In genomic region chr6:39815356-39815755, GRCh38 we compare ENCODE assay signal across 22 cellular contexts. TPM values are rescaled to one million over a fixed set of nuclear protein-coding genes. Genes with fewer than 3 reads are reported as not detected.
"Had no signal": no experiment of that assay in that cellular context is flagged by ENCODE, and none has a peak within 500 bp of the region (broad histone marks: within the 10 kb centered on the region; RNA-seq: fewer than 3 reads in every experiment).

No MANE protein-coding gene starts in this region.

- DNase-seq: cortex of kidney; effector memory CD4-positive, alpha-beta T cell; foreskin fibroblast; immature natural killer cell; left cardiac atrium; left ventricle myocardium inferior; lower lobe of right lung; nucleus accumbens; ovary; right cardiac atrium; stimulated activated CD4-positive, alpha-beta T cell treated with anti-CD3 and anti-CD28 coated beads, Interleukin-2, amount 100 ng/mL, for 48 hours; stimulated activated naive CD8-positive, alpha-beta T cell treated with anti-CD3 and anti-CD28 coated beads, Interleukin-15, Interleukin-2, amounts not matched to agents 100 U/mL and 50 U/mL, for 24 hours; trophoblast cell had no signal

- H3K36me3 ChIP-seq: left ventricle myocardium inferior, lower lobe of right lung, neural progenitor cell, ovary had no signal

- H3K4me1 ChIP-seq: neural progenitor cell had no signal

- H3K4me2 ChIP-seq: neural progenitor cell, smooth muscle cell had no signal

- H3K4me1 Mint-ChIP-seq: immature natural killer cell had no signal

- FAIRE-seq: endometrium, keratinocyte, urothelium cell line had no signal

- H3K4me3 Mint-ChIP-seq: immature natural killer cell; memory B cell; mesothelial cell of epicardium; natural killer cell treated with Interleukin-12 subunit alpha and Interleukin-12 subunit beta and Interleukin-15 and Interleukin-18, amount 100 ng/mL, for 72 hours; neural progenitor cell had no signal

- H3K27ac Mint-ChIP-seq: immature natural killer cell; memory B cell; mesothelial cell of epicardium; natural killer cell treated with Interleukin-12 subunit alpha and Interleukin-12 subunit beta and Interleukin-15 and Interleukin-18, amount 100 ng/mL, for 72 hours; neural progenitor cell had no signal

- H3K36me3 Mint-ChIP-seq: immature natural killer cell; memory B cell; mesothelial cell of epicardium; natural killer cell treated with Interleukin-12 subunit alpha and Interleukin-12 subunit beta and Interleukin-15 and Interleukin-18, amount 100 ng/mL, for 72 hours; neural progenitor cell had no signal

- H3K9me3 Mint-ChIP-seq: immature natural killer cell; memory B cell; mesothelial cell of epicardium; natural killer cell treated with Interleukin-12 subunit alpha and Interleukin-12 subunit beta and Interleukin-15 and Interleukin-18, amount 100 ng/mL, for 72 hours; neural progenitor cell had no signal

- H2AFZ ChIP-seq: neural progenitor cell had no signal

- H3K9me3 ChIP-seq: left ventricle myocardium inferior, lower lobe of right lung, ovary had no signal

- H3K9ac ChIP-seq: neural progenitor cell had no signal

- H3K27me3 ChIP-seq: neural progenitor cell, ovary had no signal

- ATAC-seq: esophagus mucosa; left cardiac atrium; lower lobe of right lung; natural killer cell treated with Interleukin-12 subunit alpha and Interleukin-12 subunit beta and Interleukin-15 and Interleukin-18, amount 100 ng/mL, for 72 hours; right cardiac atrium; stimulated activated naive CD8-positive, alpha-beta T cell treated with anti-CD3 and anti-CD28 coated beads, Interleukin-15, Interleukin-2, amounts not matched to agents 100 U/mL and 50 U/mL, for 24 hours had no signal

- H3K27ac ChIP-seq: left ventricle myocardium inferior, lower lobe of right lung, neural progenitor cell, ovary had no signal

- H3K4me3 ChIP-seq: left ventricle myocardium inferior, lower lobe of right lung, neural progenitor cell, ovary, smooth muscle cell had no signal

RNA-seq across cellular contexts. Expression of gene DAAM2, which starts 23.2 kb away (rescaled TPM):
- total RNA-seq: natural killer cell treated with Interleukin-12 subunit alpha and Interleukin-12 subunit beta and Interleukin-15 and Interleukin-18, amount 100 ng/mL, for 72 hours had no signal
- polyA plus RNA-seq: immature natural killer cell, keratinocyte had no signal
